Comparison of ENCODE assay signal across 1 cellular context in genomic region chr18:12543697-12544096, GRCh38.
TF ChIP-seq lines count a peak whose summit lies in the region.

No MANE protein-coding gene starts in this region.

TF ChIP-seq in GM12878, 131 proteins besides CTCF, POLR2A, EP300 and RAD21 (continued from another document):
- no peak for TF ChIP-seq IRF5 (IDR thresholded peaks at IDR 0.05; ENCODE audit: borderline replicate concordance)
- TF ChIP-seq NFIC (IDR thresholded peaks at IDR 0.05; ENCODE audit: low read depth, low read length), result peak; percentile 23; the same call in 1 of the 2 replicates
